Comparison of ENCODE assay signal across 26 cellular contexts in genomic region chr3:101802179-101802578, GRCh38.
"Had no signal": no experiment of that assay in that cellular context is flagged by ENCODE, and none has a peak within 500 bp of the region (broad histone marks: within the 10 kb centered on the region; RNA-seq: fewer than 3 reads in every experiment).

No MANE protein-coding gene starts in this region.

- H3K27me3 ChIP-seq: brain microvascular endothelial cell, dorsolateral prefrontal cortex, gastroesophageal sphincter, hepatocyte, ovary, suprapubic skin, tibial artery had no signal

- H3K4me1 ChIP-seq: suprapubic skin had no signal

- H3K36me3 ChIP-seq: ovary had no signal

- H3K4me3 ChIP-seq: coronary artery, dorsolateral prefrontal cortex, gastroesophageal sphincter, hepatocyte, ovary, skin epidermis, suprapubic skin, tibial artery had no signal

- H3K27ac Mint-ChIP-seq: activated naive CD8-positive, alpha-beta T cell treated with anti-CD3 and anti-CD28 coated beads for 36 hours; progenitor cell of endocrine pancreas; stimulated activated memory B cell treated with anti-CD40 and anti-IgM and Interleukin-4, amounts not matched to agents 10 μg/mL and 1 μg/mL and 100 μg/mL, for 72 hours; T-helper 2 cell treated with Interferon-gamma antibody and Interleukin-4, amounts not matched to agents 5 μg/mL and 100 μg/mL, for 36 hours had no signal

- ATAC-seq: activated T-helper 17 cell treated with anti-CD3 and anti-CD28 coated beads, Interleukin-2, amount 50 U/mL, for 72 hours; gastroesophageal sphincter; left cardiac atrium; sciatic nerve; stimulated activated memory B cell treated with anti-CD40 and anti-IgM and Interleukin-4, amounts not matched to agents 10 μg/mL and 1 μg/mL and 100 μg/mL, for 72 hours had no signal

- H3K9me3 Mint-ChIP-seq: activated naive CD8-positive, alpha-beta T cell treated with anti-CD3 and anti-CD28 coated beads for 36 hours; activated T-helper 17 cell treated with anti-CD3 and anti-CD28 coated beads, Interleukin-2, amount 50 U/mL, for 72 hours; stimulated activated memory B cell treated with anti-CD40 and anti-IgM and Interleukin-4, amounts not matched to agents 10 μg/mL and 1 μg/mL and 100 μg/mL, for 72 hours; T-helper 2 cell treated with Interferon-gamma antibody and Interleukin-4, amounts not matched to agents 5 μg/mL and 100 μg/mL, for 36 hours had no signal

- H3K79me2 ChIP-seq: hepatocyte had no signal

- H3K9me3 ChIP-seq: gastroesophageal sphincter, ovary, suprapubic skin, tibial artery had no signal

- DNase-seq: activated CD4-positive, alpha-beta T cell treated with anti-CD3 and anti-CD28 coated beads for 4 hours; activated CD4-positive, alpha-beta T cell treated with anti-CD3 and anti-CD28 coated beads, Interleukin-2, amount 50 U/mL, for 4 hours; activated CD4-positive, CD25-positive, alpha-beta regulatory T cell; activated gamma-delta T cell treated with Interleukin-2 at 50 U/mL for 16 hours; activated naive CD8-positive, alpha-beta T cell treated with anti-CD3 and anti-CD28 coated beads for 36 hours; activated T-cell treated with anti-CD3 and anti-CD28 coated beads for 4 hours; amniotic stem cell; brain microvascular endothelial cell; dorsolateral prefrontal cortex; effector memory CD4-positive, alpha-beta T cell; left cardiac atrium; left ventricle myocardium superior; ovary; stimulated activated CD4-positive, alpha-beta T cell treated with anti-CD3 and anti-CD28 coated beads, Interleukin-12 subunit alpha, Interleukin-12 subunit beta, amount 100 ng/mL, for 4 hours; stimulated activated CD4-positive, alpha-beta T cell treated with anti-CD3 and anti-CD28 coated beads, Interleukin-4, amount 100 ng/mL, for 1 hour; tibial artery had no signal

- H3K27me3 Mint-ChIP-seq: activated naive CD8-positive, alpha-beta T cell treated with anti-CD3 and anti-CD28 coated beads for 36 hours; activated T-helper 17 cell treated with anti-CD3 and anti-CD28 coated beads, Interleukin-2, amount 50 U/mL, for 72 hours; progenitor cell of endocrine pancreas; stimulated activated memory B cell treated with anti-CD40 and anti-IgM and Interleukin-4, amounts not matched to agents 10 μg/mL and 1 μg/mL and 100 μg/mL, for 72 hours had no signal

- H3K27ac ChIP-seq: brain microvascular endothelial cell, coronary artery, hepatocyte, ovary, skin epidermis, suprapubic skin, tibial artery had no signal

- H2AFZ ChIP-seq: hepatocyte had no signal

- H3K4me3 Mint-ChIP-seq: activated naive CD8-positive, alpha-beta T cell treated with anti-CD3 and anti-CD28 coated beads for 36 hours; activated T-helper 17 cell treated with anti-CD3 and anti-CD28 coated beads, Interleukin-2, amount 50 U/mL, for 72 hours; stimulated activated memory B cell treated with anti-CD40 and anti-IgM and Interleukin-4, amounts not matched to agents 10 μg/mL and 1 μg/mL and 100 μg/mL, for 72 hours; T-helper 2 cell treated with Interferon-gamma antibody and Interleukin-4, amounts not matched to agents 5 μg/mL and 100 μg/mL, for 36 hours had no signal

- H3K4me2 ChIP-seq: hepatocyte had no signal
